ENCODE assay signal across 20 cellular contexts in the genomic region with DNA sequence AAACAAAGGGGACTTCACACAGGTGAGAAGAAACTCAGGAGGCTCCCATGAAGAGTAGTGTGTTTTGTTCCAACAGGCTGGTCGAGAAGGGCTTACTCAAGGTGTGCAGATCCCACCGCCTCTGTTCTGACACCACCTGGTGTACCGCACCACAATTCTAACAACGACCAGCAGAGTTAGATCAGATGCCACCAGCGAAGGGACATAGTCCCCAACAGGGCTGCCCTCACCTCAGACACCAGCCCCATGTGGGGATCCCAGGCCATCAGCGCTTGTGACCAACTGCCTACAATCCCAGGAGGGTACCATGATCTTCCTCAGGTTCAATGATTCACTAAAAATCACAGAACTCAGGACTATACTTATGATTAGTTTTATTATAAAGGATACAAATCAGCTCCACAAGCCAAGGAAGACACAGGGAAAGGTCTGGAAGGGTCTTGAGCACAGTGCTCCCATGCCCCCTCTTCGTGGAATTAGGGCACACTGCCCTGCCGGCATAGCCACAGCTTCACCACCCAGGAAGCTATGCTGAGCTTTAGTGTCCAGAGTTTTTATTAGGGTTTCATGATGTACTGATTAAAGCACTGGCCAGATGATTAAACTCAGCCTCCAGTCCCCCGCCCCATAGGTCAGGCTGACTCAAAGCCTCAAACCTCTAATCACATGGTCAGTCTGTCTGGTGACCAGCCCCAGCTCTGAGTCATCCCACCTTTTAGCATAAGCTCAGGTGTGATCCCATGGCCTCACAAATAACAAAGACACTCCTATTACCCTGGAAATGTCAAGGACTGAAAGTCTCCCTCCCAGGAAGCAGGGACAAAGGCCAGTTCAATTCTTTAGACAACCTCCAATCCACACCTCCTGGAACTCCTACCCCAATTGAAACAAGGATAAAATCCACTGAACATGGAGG. TPM values are rescaled to one million over a fixed set of nuclear protein-coding genes. Genes with fewer than 3 reads are reported as not detected.
DNase-seq lines count a peak whose midpoint lies in the region; ATAC-seq, FAIRE-seq and TF ChIP-seq lines count a peak whose summit lies in the region.
"Had no signal": no experiment of that assay in that cellular context is flagged by ENCODE, and none has a peak within 500 bp of the region (broad histone marks: within the 10 kb centered on the region; RNA-seq: fewer than 3 reads in every experiment).

No MANE protein-coding gene starts in this region.

- intact Hi-C loops in HepG2 (cut with micrococcal nuclease; ENCODE audit: unreplicated experiment): no loop called here

- POLR2A ChIA-PET in HepG2 (lab: Yijun Ruan, JAX): interaction anchor here (1.0 kb wide), 1 partner anchor 26 kb away, joined by 3 read pairs; no protein-coding TSS in a partner anchor

- no peak for FAIRE-seq in HepG2 (lab: Jason Lieb, UNC)

- H3K79me2 ChIP-seq in HepG2 (ENCODE audit: insufficient read depth, low read length): no peaks in the 10 kb centered on the region
- H3K79me2 ChIP-seq in GM23248 (ENCODE audit: insufficient read depth): no peaks in the 10 kb centered on the region

- H3F3A ChIP-seq in GM23248 (ENCODE audit: insufficient read depth): no peaks in the 10 kb centered on the region

- DNase-seq in ELR (ENCODE audit: low read depth): peak; percentile 56
- DNase-seq in HT1080 (ENCODE audit: low read depth): peak; percentile 50
- peak; percentile 4 for DNase-seq in amniotic epithelial cell (ENCODE audit: low read depth)
- DNase-seq in HepG2 (ENCODE audit: low spot score): peak; percentile 72
- DNase-seq in GM23248: no peak
- DNase-seq in ACHN: no peak
- DNase-seq: activated CD4-positive, alpha-beta T cell treated with anti-CD3 and anti-CD28 coated beads for 1 hour; activated naive CD8-positive, alpha-beta T cell treated with anti-CD3 and anti-CD28 coated beads, Interleukin-2, amount 10 ng/mL, durations not matched to agents 7 days and 5 days; activated T-cell treated with anti-CD3 and anti-CD28 coated beads for 4 hours; effector CD4-positive, alpha-beta T cell; Kasumi-1; left lung; NCI-H1436 treated with DMSO at 0.1 percent for 48 hours; SIG-M5; T-helper 9 cell had no signal

- peaks cover 11 to 28% of the 10 kb centered on the region in 2 experiments for H3K36me3 ChIP-seq in HepG2 (replicated peaks in 1 of 2; ENCODE audit: control insufficient read depth in 1 of 2, insufficient read depth in 2 of 2, low read length in 2 of 2)
- H3K36me3 ChIP-seq in GM23248 (ENCODE audit: low read depth): peaks cover 29% of the 10 kb centered on the region; the same call in 1 of the 2 replicates
- H3K36me3 ChIP-seq: cardiac muscle cell had no signal

- WGBS in HepG2 (ENCODE audit: low lambda C conversion rate): 100% methylated on average over 8 of the region's 9 CpGs
- 99 to 100% methylated on average over 9 of the region's 9 CpGs for WGBS in GM23248 (ENCODE audit: low coverage in 1 of 2, low lambda C conversion rate in 2 of 2, missing lambda C conversion rate in 2 of 2), 2 experiments

- in situ Hi-C loops in HepG2 (cut with HindIII; ENCODE audit: extremely low pct_ligation_motif_present, low pct_unique_long_range_greater_than_20kb) (no loop called here), GM23248 (cut with MboI) (no loop called here), ACHN (cut with HindIII; ENCODE audit: low pct_ligation_motif_present, low pct_unique_long_range_greater_than_20kb, low sequenced_read_pairs) (no loop called here)

- no peak for TF ChIP-seq RAD21 in HepG2 (CRISPR knock-in tag; IDR thresholded peaks at IDR 0.05)

- H3K9ac ChIP-seq in HepG2 (ENCODE audit: insufficient read depth, low read depth, low read length): no peak overlapping the region
- H3K9ac ChIP-seq in GM23248: no peak overlapping the region

- H3K27me3 ChIP-seq in HepG2 (ENCODE audit: control insufficient read depth in 1 of 2, insufficient read depth in 2 of 2, low read length in 2 of 2) (no peaks in the 10 kb centered on the region), GM23248 (replicated peaks; ENCODE audit: insufficient read depth) (no peaks in the 10 kb centered on the region)
- H3K27me3 ChIP-seq: cardiac muscle cell, left lung, tibial nerve had no signal

- no peaks in the 10 kb centered on the region for H3K9me2 ChIP-seq in GM23248 (ENCODE audit: insufficient read depth)

- H2AFZ ChIP-seq in HepG2 (ENCODE audit: low read length) (no peak overlapping the region), GM23248 (no peak overlapping the region)

- CTCF ChIA-PET in HepG2 (lab: Yijun Ruan, JAX; ENCODE audit: low intra/inter-chr PET ratio, low total read pairs): no interaction called here

- H3K27ac ChIP-seq in HepG2 (ENCODE audit: extremely low read length, insufficient read depth, low read length) (no peak overlapping the region), GM23248 (no peak overlapping the region)
- H3K27ac ChIP-seq: cardiac muscle cell, left lung, skin epidermis, tibial nerve had no signal

- H3K4me1 ChIP-seq in HepG2 (ENCODE audit: insufficient read depth, low read length) (peaks cover 34% of the 10 kb centered on the region), GM23248 (ENCODE audit: insufficient read depth) (no peaks in the 10 kb centered on the region)
- H3K4me1 ChIP-seq: left lung, tibial nerve had no signal

- H3K4me2 ChIP-seq in HepG2 (ENCODE audit: low read depth, low read length) (no peak overlapping the region), GM23248 (ENCODE audit: unreplicated experiment) (no peak overlapping the region)

- H3K9me3 ChIP-seq in HepG2 (ENCODE audit: low read length) (peaks cover 12% of the 10 kb centered on the region), GM23248 (ENCODE audit: low read depth) (no peaks in the 10 kb centered on the region)

- TSS peak; percentile 21 for BruUV-seq in HepG2 (replicated peaks; lab: Mats Ljungman, UMichigan)

- peak; percentile 19; the same call in 2 of the 3 replicates for ATAC-seq in HepG2
- ATAC-seq in HG02970 (IDR thresholded peaks at IDR 0.05; ENCODE audit: low FRiP score, unreplicated experiment): no peak
- ATAC-seq in HG03025 (IDR thresholded peaks at IDR 0.05; ENCODE audit: low FRiP score, unreplicated experiment): no peak
- ATAC-seq: left lung had no signal

- no peak for TF ChIP-seq CTCF in HepG2 (CRISPR knock-in tag; IDR thresholded peaks at IDR 0.05)

- no peaks in the 10 kb centered on the region; the same call in 1 of the 2 replicates for H4K20me1 ChIP-seq in HepG2 (ENCODE audit: insufficient read depth, low read length)
- H4K20me1 ChIP-seq in GM23248 (ENCODE audit: insufficient read depth): no peaks in the 10 kb centered on the region

- TF ChIP-seq POLR2A in HepG2 (IDR thresholded peaks at IDR 0.05; ENCODE audit: insufficient read depth in 1 of 2, low read depth in 2 of 2, low read length in 2 of 2): no peak; a peak in 1 of 4 replicates

- H3K4me3 ChIP-seq in HepG2 (replicated peaks in 1 of 3; ENCODE audit: insufficient read depth in 1 of 3, low read depth in 2 of 3, low read length in 3 of 3) (no peak overlapping the region), GM23248 (no peak overlapping the region)
- H3K4me3 ChIP-seq: cardiac muscle cell, left lung, skin epidermis, tibial nerve had no signal

- TF ChIP-seq EP300 in HepG2 (IDR thresholded peaks at IDR 0.05; ENCODE audit: low read depth in 2 of 2, low read length in 2 of 2): 0 out of 4 replicates have a peak, but pooled peaks of 1 of the 2 experiments have one; percentile 26
- no peak for TF ChIP-seq EP300 in HepG2 (CRISPR knock-in tag; IDR thresholded peaks at IDR 0.05; ENCODE audit: borderline replicate concordance)

RNA-seq across cellular contexts. Expression of a gene that starts 26.0 kb away (rescaled TPM):
- 19.8 and 31.7 TPM in 2 replicates for total RNA-seq in HT1080 (2014; rRNA removed; shearing (Covaris generic))
- 38.7 and 46.3 TPM in 2 replicates for polyA plus RNA-seq in HT1080 (2015; cell fraction: cytosol; rRNA removed)
- 113 and 121 TPM in 2 replicates for polyA plus RNA-seq in HT1080 (2015; cell fraction: nucleus; rRNA removed)
- 38.3 and 42.2 TPM in 2 replicates for total RNA-seq in HepG2 (2016; rRNA removed; fragmentation: Illumina TruSeq; extraction: Trizol)
- 11.5 and 12.7 TPM in 2 replicates for total RNA-seq in HepG2 (2016; cell fraction: cytosol; rRNA removed; fragmentation: Illumina TruSeq; extraction: Trizol; ENCODE audit: low read depth)
- total RNA-seq in HepG2 (2016; cell fraction: insoluble cytoplasmic fraction; rRNA removed; fragmentation: Illumina TruSeq; extraction: Trizol): 30.2 and 40.2 TPM in 2 replicates
- total RNA-seq in HepG2 (2016; cell fraction: membrane; rRNA removed; fragmentation: Illumina TruSeq; extraction: Trizol): 13.6 and 14.8 TPM in 2 replicates
- 60.9 and 76.8 TPM in 2 replicates for total RNA-seq in HepG2 (2016; cell fraction: nucleus; rRNA removed; fragmentation: Illumina TruSeq; extraction: Trizol)
- polyA plus RNA-seq in HepG2 (2011; rRNA removed): 30.8 and 37.6 TPM in 2 replicates
- polyA plus RNA-seq in HepG2 (2011; cell fraction: cytosol; rRNA removed): 17.8 and 19.0 TPM in 2 replicates
- polyA plus RNA-seq in HepG2 (2011; cell fraction: nucleus; rRNA removed): 100 and 122 TPM in 2 replicates
- polyA plus RNA-seq in HepG2 (2012): 34.2 and 35.8 TPM in 2 replicates
- polyA plus RNA-seq in HepG2 (2016; cell fraction: cytosol; fragmentation: Illumina TruSeq; extraction: Trizol; ENCODE audit: low read depth): 1.8 and 2.0 TPM in 2 replicates
- 32.0 and 43.7 TPM in 2 replicates for polyA plus RNA-seq in HepG2 (2016; cell fraction: insoluble cytoplasmic fraction; fragmentation: Illumina TruSeq; extraction: Trizol; ENCODE audit: low read depth)
- polyA plus RNA-seq in HepG2 (2016; cell fraction: membrane; fragmentation: Illumina TruSeq; extraction: Trizol; ENCODE audit: low read depth): 5.0 and 6.2 TPM in 2 replicates
- 104 and 121 TPM in 2 replicates for polyA plus RNA-seq in HepG2 (2016; cell fraction: nucleus; fragmentation: Illumina TruSeq; extraction: Trizol; ENCODE audit: insufficient read depth, low read depth)
- polyA minus RNA-seq in HepG2 (2011; rRNA and poly(A)+ RNA removed; ENCODE audit: low replicate concordance): 51.6 and 77.7 TPM in 2 replicates
- polyA minus RNA-seq in HepG2 (2011; cell fraction: cytosol; rRNA and poly(A)+ RNA removed): 27.8 and 28.2 TPM in 2 replicates
- polyA minus RNA-seq in HepG2 (2011; cell fraction: nucleus; rRNA and poly(A)+ RNA removed): 64.4 and 71.0 TPM in 2 replicates
- 25.7 and 27.3 TPM in 2 replicates for total RNA-seq in GM23248 (2014; rRNA removed; shearing (Covaris generic))
- 22.2 and 22.8 TPM in 2 replicates for polyA plus RNA-seq in GM23248 (2016; fragmentation: Nextera tagmentation; extraction: Ambion mirVana)

RNA-seq across cellular contexts. Expression of a gene that starts 53.9 kb away (rescaled TPM):
- 5.4 and 6.1 TPM in 2 replicates for total RNA-seq in HT1080 (2014; rRNA removed; shearing (Covaris generic))
- polyA plus RNA-seq in HT1080 (2015; cell fraction: cytosol; rRNA removed): 3.0 and 3.2 TPM in 2 replicates
- 10.6 and 16.4 TPM in 2 replicates for polyA plus RNA-seq in HT1080 (2015; cell fraction: nucleus; rRNA removed)
- total RNA-seq in HepG2 (2016; rRNA removed; fragmentation: Illumina TruSeq; extraction: Trizol): 3.2 and 5.3 TPM in 2 replicates
- total RNA-seq in HepG2 (2016; cell fraction: cytosol; rRNA removed; fragmentation: Illumina TruSeq; extraction: Trizol; ENCODE audit: low read depth): 4.6 and 5.3 TPM in 2 replicates
- total RNA-seq in HepG2 (2016; cell fraction: insoluble cytoplasmic fraction; rRNA removed; fragmentation: Illumina TruSeq; extraction: Trizol): 2.3 and 6.0 TPM in 2 replicates
- total RNA-seq in HepG2 (2016; cell fraction: membrane; rRNA removed; fragmentation: Illumina TruSeq; extraction: Trizol): 2.1 and 2.6 TPM in 2 replicates
- 16.7 and 17.4 TPM in 2 replicates for total RNA-seq in HepG2 (2016; cell fraction: nucleus; rRNA removed; fragmentation: Illumina TruSeq; extraction: Trizol)
- polyA plus RNA-seq in HepG2 (2011; rRNA removed): 3.2 and 3.3 TPM in 2 replicates
- 0.70 and 0.79 TPM in 2 replicates for polyA plus RNA-seq in HepG2 (2011; cell fraction: cytosol; rRNA removed)
- polyA plus RNA-seq in HepG2 (2011; cell fraction: nucleus; rRNA removed): 16.9 and 20.1 TPM in 2 replicates
- 2.8 and 3.1 TPM in 2 replicates for polyA plus RNA-seq in HepG2 (2012)
- polyA plus RNA-seq in HepG2 (2016; cell fraction: cytosol; fragmentation: Illumina TruSeq; extraction: Trizol; ENCODE audit: low read depth): 0.44 and 0.50 TPM in 2 replicates
- 1.8 and 2.1 TPM in 2 replicates for polyA plus RNA-seq in HepG2 (2016; cell fraction: insoluble cytoplasmic fraction; fragmentation: Illumina TruSeq; extraction: Trizol; ENCODE audit: low read depth)
- 0.84 and 1.6 TPM in 2 replicates for polyA plus RNA-seq in HepG2 (2016; cell fraction: membrane; fragmentation: Illumina TruSeq; extraction: Trizol; ENCODE audit: low read depth)
- polyA plus RNA-seq in HepG2 (2016; cell fraction: nucleus; fragmentation: Illumina TruSeq; extraction: Trizol; ENCODE audit: insufficient read depth, low read depth): 16.9 and 18.5 TPM in 2 replicates
- 6.0 and 7.6 TPM in 2 replicates for polyA minus RNA-seq in HepG2 (2011; rRNA and poly(A)+ RNA removed; ENCODE audit: low replicate concordance)
- polyA minus RNA-seq in HepG2 (2011; cell fraction: cytosol; rRNA and poly(A)+ RNA removed): 1.6 and 3.0 TPM in 2 replicates
- 17.4 and 18.2 TPM in 2 replicates for polyA minus RNA-seq in HepG2 (2011; cell fraction: nucleus; rRNA and poly(A)+ RNA removed)
- 1.9 and 4.8 TPM in 2 replicates for total RNA-seq in GM23248 (2014; rRNA removed; shearing (Covaris generic))
- polyA plus RNA-seq in GM23248 (2016; fragmentation: Nextera tagmentation; extraction: Ambion mirVana): 2.8 and 3.2 TPM in 2 replicates

RNA-seq across cellular contexts. Expression of a gene that starts 54.1 kb away (rescaled TPM):
- 1.3 and 1.6 TPM in 2 replicates for total RNA-seq in HT1080 (2014; rRNA removed; shearing (Covaris generic))
- 0.46 and 1.4 TPM in 2 replicates for polyA plus RNA-seq in HT1080 (2015; cell fraction: cytosol; rRNA removed)
- polyA plus RNA-seq in HT1080 (2015; cell fraction: nucleus; rRNA removed): 0.79 and 2.3 TPM in 2 replicates
- total RNA-seq in HepG2 (2016; rRNA removed; fragmentation: Illumina TruSeq; extraction: Trizol): 0.62 and 0.86 TPM in 2 replicates
- total RNA-seq in HepG2 (2016; cell fraction: cytosol; rRNA removed; fragmentation: Illumina TruSeq; extraction: Trizol; ENCODE audit: low read depth): 0.62 and 0.71 TPM in 2 replicates
- total RNA-seq in HepG2 (2016; cell fraction: insoluble cytoplasmic fraction; rRNA removed; fragmentation: Illumina TruSeq; extraction: Trizol): 0.86 and 1.00 TPM in 2 replicates
- 1.1 and 1.2 TPM in 2 replicates for total RNA-seq in HepG2 (2016; cell fraction: membrane; rRNA removed; fragmentation: Illumina TruSeq; extraction: Trizol)
- 0.47 and 0.68 TPM in 2 replicates for total RNA-seq in HepG2 (2016; cell fraction: nucleus; rRNA removed; fragmentation: Illumina TruSeq; extraction: Trizol)
- polyA plus RNA-seq in HepG2 (2011; rRNA removed) (0.35 and 0.41 TPM in 2 replicates), GM23248 (2016; fragmentation: Nextera tagmentation; extraction: Ambion mirVana) (1.2 TPM in 2 replicates)
- 0.13 and 0.24 TPM in 2 replicates for polyA plus RNA-seq in HepG2 (2011; cell fraction: cytosol; rRNA removed)
- 0.37 and 0.81 TPM in 2 replicates for polyA plus RNA-seq in HepG2 (2011; cell fraction: nucleus; rRNA removed)
- 0.44 and 0.50 TPM in 2 replicates for polyA plus RNA-seq in HepG2 (2012)
- 0.77 and 0.84 TPM in 2 replicates for polyA plus RNA-seq in HepG2 (2016; cell fraction: cytosol; fragmentation: Illumina TruSeq; extraction: Trizol; ENCODE audit: low read depth)
- 0.55 and 0.73 TPM in 2 replicates for polyA plus RNA-seq in HepG2 (2016; cell fraction: insoluble cytoplasmic fraction; fragmentation: Illumina TruSeq; extraction: Trizol; ENCODE audit: low read depth)
- polyA plus RNA-seq in HepG2 (2016; cell fraction: membrane; fragmentation: Illumina TruSeq; extraction: Trizol; ENCODE audit: low read depth): 0.72 and 1.00 TPM in 2 replicates
- polyA plus RNA-seq in HepG2 (2016; cell fraction: nucleus; fragmentation: Illumina TruSeq; extraction: Trizol; ENCODE audit: insufficient read depth, low read depth): 0.29 and 0.92 TPM in 2 replicates
- polyA minus RNA-seq in HepG2 (2011; rRNA and poly(A)+ RNA removed; ENCODE audit: low replicate concordance): 0.06 and 3.9 TPM in 2 replicates
- 0.40 and 0.53 TPM in 2 replicates for polyA minus RNA-seq in HepG2 (2011; cell fraction: cytosol; rRNA and poly(A)+ RNA removed)
- not detected in 2 replicates for polyA minus RNA-seq in HepG2 (2011; cell fraction: nucleus; rRNA and poly(A)+ RNA removed)
- 1.3 TPM in 1 of 2 replicates, not detected in the other for total RNA-seq in GM23248 (2014; rRNA removed; shearing (Covaris generic))

Comparison
In these comparisons a context has a peak if more than half of its experiments do, and no peak if none do; other contexts are left out.
1. DNase-seq: peak in ELR (single experiment), HT1080 (single experiment), amniotic epithelial cell (single experiment) and HepG2 (single experiment); none in GM23248 (single experiment) and ACHN (single experiment).